Comparison of ENCODE assay signal across 14 cellular contexts in the genomic region with DNA sequence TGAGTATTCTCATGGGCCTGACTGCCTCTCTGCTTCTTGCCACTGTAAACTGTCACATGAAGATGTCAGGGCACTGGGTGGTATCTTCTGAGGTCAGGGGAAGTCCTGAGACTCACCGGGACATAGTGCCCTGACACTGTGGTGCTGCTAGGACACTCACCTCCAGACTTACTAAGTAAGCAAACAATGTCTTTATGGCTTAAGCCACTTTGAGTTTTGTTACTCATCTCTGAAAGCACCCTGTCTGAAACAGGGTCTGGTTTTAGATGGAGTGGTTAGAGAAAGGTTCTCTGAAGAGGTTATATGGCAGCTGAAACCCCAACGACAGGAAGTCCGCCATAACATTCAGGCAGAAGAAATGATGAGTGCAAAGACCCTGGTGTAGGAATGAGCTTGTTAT. TPM values are rescaled to one million over a fixed set of nuclear protein-coding genes. Genes with fewer than 3 reads are reported as not detected.
A peak's percentile ranks its signal among the peaks of the same experiment; 100 is the strongest.
DNase-seq lines count a peak whose midpoint lies in the region; ATAC-seq, FAIRE-seq and TF ChIP-seq lines count a peak whose summit lies in the region.
"Had no signal": no experiment of that assay in that cellular context is flagged by ENCODE, and none has a peak within 500 bp of the region (broad histone marks: within the 10 kb centered on the region; RNA-seq: fewer than 3 reads in every experiment).

No MANE protein-coding gene starts in this region.

- no peaks in the 10 kb centered on the region for H3K79me2 ChIP-seq in HCT116 (ENCODE audit: insufficient read depth, low read length)

- H3K9me3 ChIP-seq in HCT116 (ENCODE audit: control insufficient read depth in 1 of 2, insufficient read depth in 1 of 2, low read depth in 1 of 2, low read length in 2 of 2) (no peaks in the 10 kb centered on the region), thyroid gland (no peaks in the 10 kb centered on the region)
- H3K9me3 ChIP-seq: gastrocnemius medialis had no signal

- H3K4me3 Mint-ChIP-seq in activated CD8-positive, alpha-beta memory T cell treated with anti-CD3 and anti-CD28 coated beads, Interleukin-2, amount 10 ng/mL, durations not matched to agents 7 days and 5 days, result no peak overlapping the region
- no peak overlapping the region for H3K4me3 Mint-ChIP-seq in stimulated activated memory B cell treated with anti-CD40 and anti-IgM and Interleukin-4, amounts not matched to agents 10 μg/mL and 1 μg/mL and 100 μg/mL, for 72 hours
- H3K4me3 Mint-ChIP-seq: effector memory CD8-positive, alpha-beta T cell had no signal

- TF ChIP-seq CTCF in HCT116 (IDR thresholded peaks at IDR 0.05 in 2 of 3, conservative IDR thresholded peaks at IDR 0.05 in 1 of 3; ENCODE audit: borderline replicate concordance in 1 of 3, insufficient read depth in 1 of 3, low read depth in 2 of 3, low read length in 2 of 3) (no peak), thyroid gland (IDR thresholded peaks at IDR 0.05) (no peak)

- H3K27ac Mint-ChIP-seq in activated CD8-positive, alpha-beta memory T cell treated with anti-CD3 and anti-CD28 coated beads, Interleukin-2, amount 10 ng/mL, durations not matched to agents 7 days and 5 days, result peak overlapping the region; percentile 63
- no peak overlapping the region for H3K27ac Mint-ChIP-seq in stimulated activated memory B cell treated with anti-CD40 and anti-IgM and Interleukin-4, amounts not matched to agents 10 μg/mL and 1 μg/mL and 100 μg/mL, for 72 hours
- H3K27ac Mint-ChIP-seq: effector memory CD8-positive, alpha-beta T cell had no signal

- H3K27ac ChIP-seq in HCT116 (ENCODE audit: low read depth, low read length), result no peak overlapping the region
- H3K27ac ChIP-seq in thyroid gland, result no peak overlapping the region
- H3K27ac ChIP-seq: gastrocnemius medialis had no signal

- peaks cover 19% of the 10 kb centered on the region for H3K36me3 Mint-ChIP-seq in activated CD8-positive, alpha-beta memory T cell treated with anti-CD3 and anti-CD28 coated beads, Interleukin-2, amount 10 ng/mL, durations not matched to agents 7 days and 5 days
- no peaks in the 10 kb centered on the region for H3K36me3 Mint-ChIP-seq in stimulated activated memory B cell treated with anti-CD40 and anti-IgM and Interleukin-4, amounts not matched to agents 10 μg/mL and 1 μg/mL and 100 μg/mL, for 72 hours

- H3K4me1 ChIP-seq in HCT116 (ENCODE audit: control insufficient read depth in 1 of 2, insufficient read depth in 2 of 2, low read length in 2 of 2) (peaks cover 2 to 18% of the 10 kb centered on the region in 2 experiments; a peak in 3 of 4 replicates), thyroid gland (no peaks in the 10 kb centered on the region)
- H3K4me1 ChIP-seq: gastrocnemius medialis had no signal

- H3K4me2 ChIP-seq in HCT116 (ENCODE audit: low read length), result peak overlapping the region; percentile 44; the same call in 1 of the 2 replicates

- WGBS in thyroid gland, 2 donors, result 85 to 90% methylated on average over 3 of the region's 3 CpGs

- H3K27me3 ChIP-seq in HCT116 (ENCODE audit: insufficient read depth, low read length), result no peaks in the 10 kb centered on the region
- no peaks in the 10 kb centered on the region for H3K27me3 ChIP-seq in thyroid gland
- H3K27me3 ChIP-seq: gastrocnemius medialis had no signal

- H3K36me3 ChIP-seq in HCT116 (ENCODE audit: control insufficient read depth in 1 of 2, insufficient read depth in 2 of 2, low read length in 2 of 2) (no peaks in the 10 kb centered on the region), thyroid gland (no peaks in the 10 kb centered on the region)
- H3K36me3 ChIP-seq: gastrocnemius medialis had no signal

- FAIRE-seq in RCC 7860 (lab: Jason Lieb, UNC), result peak; percentile 7
- FAIRE-seq: kidney had no signal

- H3K4me1 Mint-ChIP-seq in activated CD8-positive, alpha-beta memory T cell treated with anti-CD3 and anti-CD28 coated beads, Interleukin-2, amount 10 ng/mL, durations not matched to agents 7 days and 5 days, result peaks cover 48% of the 10 kb centered on the region
- H3K4me1 Mint-ChIP-seq in stimulated activated memory B cell treated with anti-CD40 and anti-IgM and Interleukin-4, amounts not matched to agents 10 μg/mL and 1 μg/mL and 100 μg/mL, for 72 hours, result no peaks in the 10 kb centered on the region

- no peaks in the 10 kb centered on the region for H3K27me3 Mint-ChIP-seq in activated CD8-positive, alpha-beta memory T cell treated with anti-CD3 and anti-CD28 coated beads, Interleukin-2, amount 10 ng/mL, durations not matched to agents 7 days and 5 days
- H3K27me3 Mint-ChIP-seq in stimulated activated memory B cell treated with anti-CD40 and anti-IgM and Interleukin-4, amounts not matched to agents 10 μg/mL and 1 μg/mL and 100 μg/mL, for 72 hours, result no peaks in the 10 kb centered on the region
- H3K27me3 Mint-ChIP-seq: effector memory CD8-positive, alpha-beta T cell had no signal

- TF ChIP-seq POLR2A in HCT116 (IDR thresholded peaks at IDR 0.05; ENCODE audit: borderline replicate concordance, extremely low read depth, insufficient read depth, insufficient read length) (no peak), thyroid gland (IDR thresholded peaks at IDR 0.05) (no peak)

- H3K4me3 ChIP-seq in HCT116 (replicated peaks in 1 of 2; ENCODE audit: low read depth in 1 of 2, low read length in 2 of 2) (no peak overlapping the region), thyroid gland (replicated peaks in 1 of 3) (no peak overlapping the region)
- H3K4me3 ChIP-seq: gastrocnemius medialis had no signal

- intact Hi-C loops in HCT116 (cut with micrococcal nuclease), result no loop called here
- intact Hi-C loops in thyroid gland (cut with DNase I), result no loop called here

- no TSS peak for BruUV-seq in HCT116 (replicated peaks; lab: Mats Ljungman, UMichigan)

- TF ChIP-seq RAD21 in HCT116 (IDR thresholded peaks at IDR 0.05; ENCODE audit: low read depth), result no peak

- H3K9me3 Mint-ChIP-seq in activated CD8-positive, alpha-beta memory T cell treated with anti-CD3 and anti-CD28 coated beads, Interleukin-2, amount 10 ng/mL, durations not matched to agents 7 days and 5 days (ENCODE audit: low read depth), result no peaks in the 10 kb centered on the region
- no peaks in the 10 kb centered on the region for H3K9me3 Mint-ChIP-seq in stimulated activated memory B cell treated with anti-CD40 and anti-IgM and Interleukin-4, amounts not matched to agents 10 μg/mL and 1 μg/mL and 100 μg/mL, for 72 hours
- H3K9me3 Mint-ChIP-seq: effector memory CD8-positive, alpha-beta T cell had no signal

- no peak overlapping the region for H3K9ac ChIP-seq in HCT116 (ENCODE audit: low read length)

- H4K20me1 ChIP-seq in HCT116 (ENCODE audit: insufficient read depth), result no peaks in the 10 kb centered on the region

- CTCF ChIA-PET in activated CD8-positive, alpha-beta memory T cell treated with anti-CD3 and anti-CD28 coated beads, Interleukin-2, amount 10 ng/mL, durations not matched to agents 7 days and 5 days (lab: Charles Lee), result interaction anchor here (1.0 kb wide), 1 partner anchor 340 kb away, joined by 3 read pairs; no protein-coding TSS in a partner anchor
- CTCF ChIA-PET in HCT116 (lab: Charles Lee), result no interaction called here

- no peak overlapping the region for H2AFZ ChIP-seq in HCT116 (ENCODE audit: low read depth, low read length, poor library complexity, severe bottlenecking)

- no peaks in the 10 kb centered on the region for H3K9me2 ChIP-seq in HCT116 (ENCODE audit: insufficient read depth)

- POLR2A ChIA-PET in HCT116 (lab: Charles Lee), result interaction anchor here (0.7 kb wide), 1 partner anchor 316 kb away, joined by 3 read pairs; a partner anchor contains a TSS

- RAD21 ChIA-PET in HCT116 (lab: Charles Lee; ENCODE audit: low non-redundant PET in 1 of 2, low total read pairs in 2 of 2, uncharacterized antibody in 2 of 2, unreplicated experiment in 2 of 2), result no interaction called here

- peak; percentile 87 for ATAC-seq in activated CD8-positive, alpha-beta memory T cell treated with anti-CD3 and anti-CD28 coated beads, Interleukin-2, amount 10 ng/mL, durations not matched to agents 7 days and 5 days
- no peak for ATAC-seq in HCT116
- peak; percentile 48 for ATAC-seq in stimulated activated memory B cell treated with anti-CD40 and anti-IgM and Interleukin-4, amounts not matched to agents 10 μg/mL and 1 μg/mL and 100 μg/mL, for 72 hours
- ATAC-seq: effector memory CD8-positive, alpha-beta T cell; gastrocnemius medialis; right cardiac atrium had no signal

- DNase-seq in activated CD8-positive, alpha-beta memory T cell treated with anti-CD3 and anti-CD28 coated beads, Interleukin-2, amount 10 ng/mL, durations not matched to agents 7 days and 5 days, result peak; percentile 75
- DNase-seq in activated CD8-positive, alpha-beta memory T cell treated with anti-CD3 and anti-CD28 coated beads for 24 hours, result no peak
- DNase-seq in HCT116 (ENCODE audit: low read depth, low spot score) (no peak), RCC 7860 (ENCODE audit: low spot score) (peak; percentile 68), thyroid gland (no peak), SW 1271 (lab: John Stamatoyannopoulos, UW) (no peak), dedifferentiated amniotic fluid mesenchymal stem cell (ENCODE audit: extremely low spot score) (no peak)
- DNase-seq: effector memory CD8-positive, alpha-beta T cell; gastrocnemius medialis; KG1; kidney; NCI-H187; right cardiac atrium had no signal

TF ChIP-seq in HCT116, 20 proteins besides CTCF, POLR2A, EP300 and RAD21 (continues in another document):
- no peak for TF ChIP-seq SP1 (IDR thresholded peaks at IDR 0.05; ENCODE audit: low read depth)
- TF ChIP-seq EZH2phosphoT487 (IDR thresholded peaks at IDR 0.05; ENCODE audit: borderline replicate concordance), result no peak
- TF ChIP-seq EGR1 (IDR thresholded peaks at IDR 0.05; ENCODE audit: low read depth), result no peak
- no peak for TF ChIP-seq ELF1 (IDR thresholded peaks at IDR 0.05; ENCODE audit: borderline replicate concordance, low read depth)
- no peak for TF ChIP-seq ZNF274 (IDR thresholded peaks at IDR 0.05; ENCODE audit: low read depth, low read length)
- TF ChIP-seq FOSL1 (IDR thresholded peaks at IDR 0.05; ENCODE audit: low read depth), result no peak
- TF ChIP-seq, protein P1, sequence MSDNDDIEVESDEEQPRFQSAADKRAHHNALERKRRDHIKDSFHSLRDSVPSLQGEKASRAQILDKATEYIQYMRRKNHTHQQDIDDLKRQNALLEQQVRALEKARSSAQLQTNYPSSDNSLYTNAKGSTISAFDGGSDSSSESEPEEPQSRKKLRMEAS (IDR thresholded peaks at IDR 0.05), result no peak
- no peak for TF ChIP-seq SRF (IDR thresholded peaks at IDR 0.05; ENCODE audit: low read depth)
- TF ChIP-seq SIN3A (IDR thresholded peaks at IDR 0.05; ENCODE audit: low read depth), result no peak
- no peak for TF ChIP-seq ZFX (IDR thresholded peaks at IDR 0.05)

RNA-seq across cellular contexts. Expression of a gene that starts 22.7 kb away (rescaled TPM):
- total RNA-seq in activated CD8-positive, alpha-beta memory T cell treated with anti-CD3 and anti-CD28 coated beads, Interleukin-2, amount 10 ng/mL, durations not matched to agents 7 days and 5 days, result 10 to 100 TPM; 15.1 to 16.8 TPM
- total RNA-seq in HCT116 (2021; ENCODE audit: unreplicated experiment) (2.2 TPM), thyroid gland (not detected)
- 1.3 and 1.6 TPM in 2 replicates for polyA plus RNA-seq in HCT116 (2012)
- total RNA-seq: gastrocnemius medialis had no signal

RNA-seq across cellular contexts. Expression of a gene that starts 43.9 kb away (rescaled TPM):
- total RNA-seq in activated CD8-positive, alpha-beta memory T cell treated with anti-CD3 and anti-CD28 coated beads, Interleukin-2, amount 10 ng/mL, durations not matched to agents 7 days and 5 days, result 100 to 1,000 TPM in 1 of 2 experiments, 10 to 100 TPM in 1; 99.2 to 105 TPM
- total RNA-seq in HCT116 (2021; ENCODE audit: unreplicated experiment) (33.1 TPM), thyroid gland (10 to 100 TPM; 52.3 to 77.3 (median 62.7) TPM)
- 13.9 and 17.1 TPM in 2 replicates for polyA plus RNA-seq in HCT116 (2012)

Comparison
In these comparisons a context has a peak if more than half of its experiments do, and no peak if none do; other contexts are left out.
1. DNase-seq: peak in activated CD8-positive, alpha-beta memory T cell treated with anti-CD3 and anti-CD28 coated beads, Interleukin-2, amount 10 ng/mL, durations not matched to agents 7 days and 5 days (single experiment) and RCC 7860 (single experiment); none in activated CD8-positive, alpha-beta memory T cell treated with anti-CD3 and anti-CD28 coated beads for 24 hours (single experiment), HCT116 (single experiment), thyroid gland (0 of 2), SW 1271 (0 of 2) and dedifferentiated amniotic fluid mesenchymal stem cell (single experiment).